Comparison of ENCODE assay signal across 1 cellular context in genomic region chrX:131058136-131058868, GRCh38.
TF ChIP-seq lines count a peak whose summit lies in the region.

A gene with protein sequence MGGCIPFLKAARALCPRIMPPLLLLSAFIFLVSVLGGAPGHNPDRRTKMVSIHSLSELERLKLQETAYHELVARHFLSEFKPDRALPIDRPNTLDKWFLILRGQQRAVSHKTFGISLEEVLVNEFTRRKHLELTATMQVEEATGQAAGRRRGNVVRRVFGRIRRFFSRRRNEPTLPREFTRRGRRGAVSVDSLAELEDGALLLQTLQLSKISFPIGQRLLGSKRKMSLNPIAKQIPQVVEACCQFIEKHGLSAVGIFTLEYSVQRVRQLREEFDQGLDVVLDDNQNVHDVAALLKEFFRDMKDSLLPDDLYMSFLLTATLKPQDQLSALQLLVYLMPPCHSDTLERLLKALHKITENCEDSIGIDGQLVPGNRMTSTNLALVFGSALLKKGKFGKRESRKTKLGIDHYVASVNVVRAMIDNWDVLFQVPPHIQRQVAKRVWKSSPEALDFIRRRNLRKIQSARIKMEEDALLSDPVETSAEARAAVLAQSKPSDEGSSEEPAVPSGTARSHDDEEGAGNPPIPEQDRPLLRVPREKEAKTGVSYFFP (plus strand): TSS chrX:131058346. CDS start chrX:131081666, 23,320 bp downstream.

TF ChIP-seq in A549, 52 proteins besides CTCF, POLR2A, EP300 and RAD21 (continued from another document):
- TF ChIP-seq, protein P1, sequence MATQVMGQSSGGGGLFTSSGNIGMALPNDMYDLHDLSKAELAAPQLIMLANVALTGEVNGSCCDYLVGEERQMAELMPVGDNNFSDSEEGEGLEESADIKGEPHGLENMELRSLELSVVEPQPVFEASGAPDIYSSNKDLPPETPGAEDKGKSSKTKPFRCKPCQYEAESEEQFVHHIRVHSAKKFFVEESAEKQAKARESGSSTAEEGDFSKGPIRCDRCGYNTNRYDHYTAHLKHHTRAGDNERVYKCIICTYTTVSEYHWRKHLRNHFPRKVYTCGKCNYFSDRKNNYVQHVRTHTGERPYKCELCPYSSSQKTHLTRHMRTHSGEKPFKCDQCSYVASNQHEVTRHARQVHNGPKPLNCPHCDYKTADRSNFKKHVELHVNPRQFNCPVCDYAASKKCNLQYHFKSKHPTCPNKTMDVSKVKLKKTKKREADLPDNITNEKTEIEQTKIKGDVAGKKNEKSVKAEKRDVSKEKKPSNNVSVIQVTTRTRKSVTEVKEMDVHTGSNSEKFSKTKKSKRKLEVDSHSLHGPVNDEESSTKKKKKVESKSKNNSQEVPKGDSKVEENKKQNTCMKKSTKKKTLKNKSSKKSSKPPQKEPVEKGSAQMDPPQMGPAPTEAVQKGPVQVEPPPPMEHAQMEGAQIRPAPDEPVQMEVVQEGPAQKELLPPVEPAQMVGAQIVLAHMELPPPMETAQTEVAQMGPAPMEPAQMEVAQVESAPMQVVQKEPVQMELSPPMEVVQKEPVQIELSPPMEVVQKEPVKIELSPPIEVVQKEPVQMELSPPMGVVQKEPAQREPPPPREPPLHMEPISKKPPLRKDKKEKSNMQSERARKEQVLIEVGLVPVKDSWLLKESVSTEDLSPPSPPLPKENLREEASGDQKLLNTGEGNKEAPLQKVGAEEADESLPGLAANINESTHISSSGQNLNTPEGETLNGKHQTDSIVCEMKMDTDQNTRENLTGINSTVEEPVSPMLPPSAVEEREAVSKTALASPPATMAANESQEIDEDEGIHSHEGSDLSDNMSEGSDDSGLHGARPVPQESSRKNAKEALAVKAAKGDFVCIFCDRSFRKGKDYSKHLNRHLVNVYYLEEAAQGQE (IDR thresholded peaks at IDR 0.05): no peak
- TF ChIP-seq EHF (CRISPR knock-in tag; IDR thresholded peaks at IDR 0.05) (no peak), HDAC2 (IDR thresholded peaks at IDR 0.05) (no peak), MAX (IDR thresholded peaks at IDR 0.05) (no peak), RCOR1 (IDR thresholded peaks at IDR 0.05; ENCODE audit: low read depth, low read length) (no peak), BHLHE40 (IDR thresholded peaks at IDR 0.05; ENCODE audit: low read depth, low read length) (no peak), E2F6 (IDR thresholded peaks at IDR 0.05; ENCODE audit: borderline replicate concordance, low read depth) (no peak)
- TF ChIP-seq, protein P2, sequence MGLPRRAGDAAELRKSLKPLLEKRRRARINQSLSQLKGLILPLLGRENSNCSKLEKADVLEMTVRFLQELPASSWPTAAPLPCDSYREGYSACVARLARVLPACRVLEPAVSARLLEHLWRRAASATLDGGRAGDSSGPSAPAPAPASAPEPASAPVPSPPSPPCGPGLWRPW (IDR thresholded peaks at IDR 0.05): no peak
TF ChIP-seq in A549: peak in this region for 0.
